1 cellular context compared by ENCODE assay signal in the genomic region with DNA sequence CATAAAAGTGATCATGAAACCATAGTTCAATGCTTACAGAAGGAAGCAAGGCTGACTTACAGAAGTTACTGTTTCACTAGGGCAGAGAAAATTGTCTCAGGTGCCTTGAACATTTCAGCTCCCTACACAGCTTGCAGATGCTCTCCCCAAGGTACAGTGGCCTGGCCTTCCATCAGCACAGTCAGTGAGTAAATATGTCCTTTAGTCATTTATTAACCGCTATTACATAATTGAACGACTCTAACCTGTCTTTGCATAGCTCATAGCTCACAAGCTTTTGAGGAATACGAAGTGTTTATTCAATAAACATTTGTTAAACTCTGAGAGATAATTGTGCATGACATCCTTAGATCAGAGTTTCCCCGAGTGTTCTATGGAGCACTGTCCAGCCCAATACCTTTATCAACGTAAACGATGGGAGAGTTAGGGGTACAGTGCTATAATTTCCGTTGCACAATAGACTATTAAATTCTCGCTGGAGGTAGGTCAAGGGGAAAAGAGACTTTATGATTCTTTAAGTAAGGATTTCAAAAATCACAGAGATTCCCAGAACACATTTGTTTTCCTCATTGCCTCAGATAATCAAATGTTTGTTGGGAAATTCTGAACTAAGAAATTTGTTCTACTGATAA.
A peak's percentile ranks its signal among the peaks of the same experiment; 100 is the strongest.
TF ChIP-seq lines count a peak whose summit lies in the region.

No MANE protein-coding gene starts in this region.

TF ChIP-seq in HepG2, 621 proteins besides CTCF, POLR2A, EP300 and RAD21 (continued from another document and continues in another):
- TF ChIP-seq, protein P1, sequence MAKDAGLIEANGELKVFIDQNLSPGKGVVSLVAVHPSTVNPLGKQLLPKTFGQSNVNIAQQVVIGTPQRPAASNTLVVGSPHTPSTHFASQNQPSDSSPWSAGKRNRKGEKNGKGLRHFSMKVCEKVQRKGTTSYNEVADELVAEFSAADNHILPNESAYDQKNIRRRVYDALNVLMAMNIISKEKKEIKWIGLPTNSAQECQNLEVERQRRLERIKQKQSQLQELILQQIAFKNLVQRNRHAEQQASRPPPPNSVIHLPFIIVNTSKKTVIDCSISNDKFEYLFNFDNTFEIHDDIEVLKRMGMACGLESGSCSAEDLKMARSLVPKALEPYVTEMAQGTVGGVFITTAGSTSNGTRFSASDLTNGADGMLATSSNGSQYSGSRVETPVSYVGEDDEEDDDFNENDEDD (CRISPR knock-in tag; IDR thresholded peaks at IDR 0.05; ENCODE audit: borderline replicate concordance): no peak
- TF ChIP-seq, protein P2, sequence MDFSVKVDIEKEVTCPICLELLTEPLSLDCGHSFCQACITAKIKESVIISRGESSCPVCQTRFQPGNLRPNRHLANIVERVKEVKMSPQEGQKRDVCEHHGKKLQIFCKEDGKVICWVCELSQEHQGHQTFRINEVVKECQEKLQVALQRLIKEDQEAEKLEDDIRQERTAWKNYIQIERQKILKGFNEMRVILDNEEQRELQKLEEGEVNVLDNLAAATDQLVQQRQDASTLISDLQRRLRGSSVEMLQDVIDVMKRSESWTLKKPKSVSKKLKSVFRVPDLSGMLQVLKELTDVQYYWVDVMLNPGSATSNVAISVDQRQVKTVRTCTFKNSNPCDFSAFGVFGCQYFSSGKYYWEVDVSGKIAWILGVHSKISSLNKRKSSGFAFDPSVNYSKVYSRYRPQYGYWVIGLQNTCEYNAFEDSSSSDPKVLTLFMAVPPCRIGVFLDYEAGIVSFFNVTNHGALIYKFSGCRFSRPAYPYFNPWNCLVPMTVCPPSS (IDR thresholded peaks at IDR 0.05): no peak
- TF ChIP-seq, protein P3, sequence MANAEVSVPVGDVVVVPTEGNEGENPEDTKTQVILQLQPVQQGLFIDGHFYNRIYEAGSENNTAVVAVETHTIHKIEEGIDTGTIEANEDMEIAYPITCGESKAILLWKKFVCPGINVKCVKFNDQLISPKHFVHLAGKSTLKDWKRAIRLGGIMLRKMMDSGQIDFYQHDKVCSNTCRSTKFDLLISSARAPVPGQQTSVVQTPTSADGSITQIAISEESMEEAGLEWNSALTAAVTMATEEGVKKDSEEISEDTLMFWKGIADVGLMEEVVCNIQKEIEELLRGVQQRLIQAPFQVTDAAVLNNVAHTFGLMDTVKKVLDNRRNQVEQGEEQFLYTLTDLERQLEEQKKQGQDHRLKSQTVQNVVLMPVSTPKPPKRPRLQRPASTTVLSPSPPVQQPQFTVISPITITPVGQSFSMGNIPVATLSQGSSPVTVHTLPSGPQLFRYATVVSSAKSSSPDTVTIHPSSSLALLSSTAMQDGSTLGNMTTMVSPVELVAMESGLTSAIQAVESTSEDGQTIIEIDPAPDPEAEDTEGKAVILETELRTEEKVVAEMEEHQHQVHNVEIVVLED (CRISPR knock-in tag; IDR thresholded peaks at IDR 0.05; ENCODE audit: borderline replicate concordance): no peak
- TF ChIP-seq RNF2 (conservative IDR thresholded peaks at IDR 0.05; ENCODE audit: low read depth): no peak
- TF ChIP-seq JUNB (CRISPR knock-in tag; IDR thresholded peaks at IDR 0.05; ENCODE audit: borderline replicate concordance): no peak
- TF ChIP-seq KLF15 (CRISPR knock-in tag; IDR thresholded peaks at IDR 0.05; ENCODE audit: borderline replicate concordance): no peak
- TF ChIP-seq ZFX (CRISPR knock-in tag; IDR thresholded peaks at IDR 0.05; ENCODE audit: low read depth): peak; percentile 31; the same call in 1 of the 2 replicates
- TF ChIP-seq ZNF326 (CRISPR knock-in tag; IDR thresholded peaks at IDR 0.05; ENCODE audit: borderline replicate concordance): no peak
- peak; percentile 60; the same call in 1 of the 2 replicates for TF ChIP-seq ZNF878 (CRISPR knock-in tag; IDR thresholded peaks at IDR 0.05)
- TF ChIP-seq, protein P4, sequence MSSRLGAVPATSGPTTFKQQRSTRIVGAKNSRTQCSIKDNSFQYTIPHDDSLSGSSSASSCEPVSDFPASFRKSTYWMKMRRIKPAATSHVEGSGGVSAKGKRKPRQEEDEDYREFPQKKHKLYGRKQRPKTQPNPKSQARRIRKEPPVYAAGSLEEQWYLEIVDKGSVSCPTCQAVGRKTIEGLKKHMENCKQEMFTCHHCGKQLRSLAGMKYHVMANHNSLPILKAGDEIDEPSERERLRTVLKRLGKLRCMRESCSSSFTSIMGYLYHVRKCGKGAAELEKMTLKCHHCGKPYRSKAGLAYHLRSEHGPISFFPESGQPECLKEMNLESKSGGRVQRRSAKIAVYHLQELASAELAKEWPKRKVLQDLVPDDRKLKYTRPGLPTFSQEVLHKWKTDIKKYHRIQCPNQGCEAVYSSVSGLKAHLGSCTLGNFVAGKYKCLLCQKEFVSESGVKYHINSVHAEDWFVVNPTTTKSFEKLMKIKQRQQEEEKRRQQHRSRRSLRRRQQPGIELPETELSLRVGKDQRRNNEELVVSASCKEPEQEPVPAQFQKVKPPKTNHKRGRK (CRISPR knock-in tag; IDR thresholded peaks at IDR 0.05): no peak
- TF ChIP-seq TCF7L2 (IDR thresholded peaks at IDR 0.05; ENCODE audit: low read depth, low read length): no peak
- no peak for TF ChIP-seq ZSCAN20 (CRISPR knock-in tag; IDR thresholded peaks at IDR 0.05; ENCODE audit: borderline replicate concordance)
- TF ChIP-seq ZNF720 (CRISPR knock-in tag; IDR thresholded peaks at IDR 0.05): no peak
- no peak for TF ChIP-seq ZNF570 (CRISPR knock-in tag; IDR thresholded peaks at IDR 0.05; ENCODE audit: borderline replicate concordance)
- peak; percentile 67 for TF ChIP-seq PPARG (CRISPR knock-in tag; conservative IDR thresholded peaks at IDR 0.05)
- 0 out of 2 replicates have a peak, but pooled peaks have one; percentile 59 for TF ChIP-seq ZNF335 (CRISPR knock-in tag; IDR thresholded peaks at IDR 0.05)
- TF ChIP-seq, protein P5, sequence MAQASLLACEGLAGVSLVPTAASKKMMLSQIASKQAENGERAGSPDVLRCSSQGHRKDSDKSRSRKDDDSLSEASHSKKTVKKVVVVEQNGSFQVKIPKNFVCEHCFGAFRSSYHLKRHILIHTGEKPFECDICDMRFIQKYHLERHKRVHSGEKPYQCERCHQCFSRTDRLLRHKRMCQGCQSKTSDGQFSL (CRISPR knock-in tag; IDR thresholded peaks at IDR 0.05): no peak
- TF ChIP-seq, protein P6, sequence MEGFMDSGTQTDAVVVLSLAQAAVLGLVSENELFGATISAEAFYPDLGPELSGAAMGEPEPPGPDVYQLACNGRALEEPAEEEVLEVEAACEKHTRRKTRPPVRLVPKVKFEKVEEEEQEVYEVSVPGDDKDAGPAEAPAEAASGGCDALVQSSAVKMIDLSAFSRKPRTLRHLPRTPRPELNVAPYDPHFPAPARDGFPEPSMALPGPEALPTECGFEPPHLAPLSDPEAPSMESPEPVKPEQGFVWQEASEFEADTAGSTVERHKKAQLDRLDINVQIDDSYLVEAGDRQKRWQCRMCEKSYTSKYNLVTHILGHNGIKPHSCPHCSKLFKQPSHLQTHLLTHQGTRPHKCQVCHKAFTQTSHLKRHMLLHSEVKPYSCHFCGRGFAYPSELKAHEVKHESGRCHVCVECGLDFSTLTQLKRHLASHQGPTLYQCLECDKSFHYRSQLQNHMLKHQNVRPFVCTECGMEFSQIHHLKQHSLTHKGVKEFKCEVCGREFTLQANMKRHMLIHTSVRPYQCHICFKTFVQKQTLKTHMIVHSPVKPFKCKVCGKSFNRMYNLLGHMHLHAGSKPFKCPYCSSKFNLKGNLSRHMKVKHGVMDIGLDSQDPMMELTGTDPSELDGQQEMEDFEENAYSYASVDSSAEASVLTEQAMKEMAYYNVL (CRISPR knock-in tag; IDR thresholded peaks at IDR 0.05; ENCODE audit: borderline replicate concordance): no peak
- peak; percentile 77; the same call in 1 of the 2 replicates for TF ChIP-seq ZNF780A (CRISPR knock-in tag; IDR thresholded peaks at IDR 0.05)
- 0 out of 2 replicates have a peak, but pooled peaks have one; percentile 67 for TF ChIP-seq NFKBIZ (CRISPR knock-in tag; IDR thresholded peaks at IDR 0.05)
- no peak for TF ChIP-seq AGO2 (optimal IDR thresholded peaks at IDR 0.05; ENCODE audit: low read depth, low read length)
- TF ChIP-seq MEIS1 (CRISPR knock-in tag; IDR thresholded peaks at IDR 0.05; ENCODE audit: borderline replicate concordance): no peak
- no peak for TF ChIP-seq MATR3 (CRISPR knock-in tag; IDR thresholded peaks at IDR 0.05)
- TF ChIP-seq JARID2 (CRISPR knock-in tag; IDR thresholded peaks at IDR 0.05; ENCODE audit: insufficient replicate concordance): no peak
- TF ChIP-seq, protein P7, sequence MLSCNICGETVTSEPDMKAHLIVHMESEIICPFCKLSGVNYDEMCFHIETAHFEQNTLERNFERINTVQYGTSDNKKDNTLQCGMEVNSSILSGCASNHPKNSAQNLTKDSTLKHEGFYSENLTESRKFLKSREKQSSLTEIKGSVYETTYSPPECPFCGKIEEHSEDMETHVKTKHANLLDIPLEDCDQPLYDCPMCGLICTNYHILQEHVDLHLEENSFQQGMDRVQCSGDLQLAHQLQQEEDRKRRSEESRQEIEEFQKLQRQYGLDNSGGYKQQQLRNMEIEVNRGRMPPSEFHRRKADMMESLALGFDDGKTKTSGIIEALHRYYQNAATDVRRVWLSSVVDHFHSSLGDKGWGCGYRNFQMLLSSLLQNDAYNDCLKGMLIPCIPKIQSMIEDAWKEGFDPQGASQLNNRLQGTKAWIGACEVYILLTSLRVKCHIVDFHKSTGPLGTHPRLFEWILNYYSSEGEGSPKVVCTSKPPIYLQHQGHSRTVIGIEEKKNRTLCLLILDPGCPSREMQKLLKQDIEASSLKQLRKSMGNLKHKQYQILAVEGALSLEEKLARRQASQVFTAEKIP (CRISPR knock-in tag; IDR thresholded peaks at IDR 0.05; ENCODE audit: borderline replicate concordance): no peak
- no peak for TF ChIP-seq ZNF180 (CRISPR knock-in tag; IDR thresholded peaks at IDR 0.05; ENCODE audit: borderline replicate concordance, low read depth)
- no peak for TF ChIP-seq PRPF4 (IDR thresholded peaks at IDR 0.05; ENCODE audit: low read depth, low read length, poor library complexity, severe bottlenecking)
- TF ChIP-seq ZNF550 (CRISPR knock-in tag; IDR thresholded peaks at IDR 0.05; ENCODE audit: borderline replicate concordance): no peak
- no peak for TF ChIP-seq PTBP1 (IDR thresholded peaks at IDR 0.05; ENCODE audit: low read depth, low read length, poor library complexity, severe bottlenecking)
- TF ChIP-seq ZNF564 (CRISPR knock-in tag; IDR thresholded peaks at IDR 0.05): peak; percentile 63; the same call in 1 of the 2 replicates
- TF ChIP-seq ZNF761 (CRISPR knock-in tag; conservative IDR thresholded peaks at IDR 0.05): no peak
- no peak for TF ChIP-seq ZNF274 (CRISPR knock-in tag; IDR thresholded peaks at IDR 0.05)
- TF ChIP-seq ZNF337 (CRISPR knock-in tag; IDR thresholded peaks at IDR 0.05; ENCODE audit: borderline replicate concordance, low read depth): no peak
- TF ChIP-seq SOX5 (CRISPR knock-in tag; IDR thresholded peaks at IDR 0.05; ENCODE audit: borderline replicate concordance): peak; percentile 81
- no peak for TF ChIP-seq ZNF709 (CRISPR knock-in tag; IDR thresholded peaks at IDR 0.05)
- no peak for TF ChIP-seq ZNF839 (CRISPR knock-in tag; IDR thresholded peaks at IDR 0.05; ENCODE audit: borderline replicate concordance)
- no peak for TF ChIP-seq PCBP1 (IDR thresholded peaks at IDR 0.05; ENCODE audit: borderline replicate concordance, low read depth, low read length)
- TF ChIP-seq ZNF468 (CRISPR knock-in tag; IDR thresholded peaks at IDR 0.05): no peak
- no peak for TF ChIP-seq TAF15 (IDR thresholded peaks at IDR 0.05; ENCODE audit: low read depth, low read length, poor library complexity, severe bottlenecking)
- no peak for TF ChIP-seq MED8 (CRISPR knock-in tag; IDR thresholded peaks at IDR 0.05; ENCODE audit: insufficient replicate concordance)
- TF ChIP-seq ZNF816 (CRISPR knock-in tag; IDR thresholded peaks at IDR 0.05; ENCODE audit: borderline replicate concordance): no peak
- TF ChIP-seq THAP11 (CRISPR knock-in tag; IDR thresholded peaks at IDR 0.05): peak; percentile 60
- no peak for TF ChIP-seq MYC (CRISPR knock-in tag; IDR thresholded peaks at IDR 0.05; ENCODE audit: borderline replicate concordance)
- no peak for TF ChIP-seq MTF2 (CRISPR knock-in tag; IDR thresholded peaks at IDR 0.05; ENCODE audit: borderline replicate concordance)
- no peak for TF ChIP-seq ZNF460 (CRISPR knock-in tag; IDR thresholded peaks at IDR 0.05; ENCODE audit: borderline replicate concordance)
- no peak for TF ChIP-seq ISX (CRISPR knock-in tag; conservative IDR thresholded peaks at IDR 0.05)
- TF ChIP-seq HOXD1 (CRISPR knock-in tag; IDR thresholded peaks at IDR 0.05): 0 out of 2 replicates have a peak, but pooled peaks have one; percentile 35
- peak; percentile 85 for TF ChIP-seq SIX1 (CRISPR knock-in tag; IDR thresholded peaks at IDR 0.05; ENCODE audit: borderline replicate concordance)
- no peak for TF ChIP-seq ZNF615 (CRISPR knock-in tag; IDR thresholded peaks at IDR 0.05; ENCODE audit: borderline replicate concordance)
- TF ChIP-seq, protein P8, sequence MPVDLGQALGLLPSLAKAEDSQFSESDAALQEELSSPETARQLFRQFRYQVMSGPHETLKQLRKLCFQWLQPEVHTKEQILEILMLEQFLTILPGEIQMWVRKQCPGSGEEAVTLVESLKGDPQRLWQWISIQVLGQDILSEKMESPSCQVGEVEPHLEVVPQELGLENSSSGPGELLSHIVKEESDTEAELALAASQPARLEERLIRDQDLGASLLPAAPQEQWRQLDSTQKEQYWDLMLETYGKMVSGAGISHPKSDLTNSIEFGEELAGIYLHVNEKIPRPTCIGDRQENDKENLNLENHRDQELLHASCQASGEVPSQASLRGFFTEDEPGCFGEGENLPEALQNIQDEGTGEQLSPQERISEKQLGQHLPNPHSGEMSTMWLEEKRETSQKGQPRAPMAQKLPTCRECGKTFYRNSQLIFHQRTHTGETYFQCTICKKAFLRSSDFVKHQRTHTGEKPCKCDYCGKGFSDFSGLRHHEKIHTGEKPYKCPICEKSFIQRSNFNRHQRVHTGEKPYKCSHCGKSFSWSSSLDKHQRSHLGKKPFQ (CRISPR knock-in tag; IDR thresholded peaks at IDR 0.05; ENCODE audit: insufficient replicate concordance): no peak
- TF ChIP-seq, protein P9, sequence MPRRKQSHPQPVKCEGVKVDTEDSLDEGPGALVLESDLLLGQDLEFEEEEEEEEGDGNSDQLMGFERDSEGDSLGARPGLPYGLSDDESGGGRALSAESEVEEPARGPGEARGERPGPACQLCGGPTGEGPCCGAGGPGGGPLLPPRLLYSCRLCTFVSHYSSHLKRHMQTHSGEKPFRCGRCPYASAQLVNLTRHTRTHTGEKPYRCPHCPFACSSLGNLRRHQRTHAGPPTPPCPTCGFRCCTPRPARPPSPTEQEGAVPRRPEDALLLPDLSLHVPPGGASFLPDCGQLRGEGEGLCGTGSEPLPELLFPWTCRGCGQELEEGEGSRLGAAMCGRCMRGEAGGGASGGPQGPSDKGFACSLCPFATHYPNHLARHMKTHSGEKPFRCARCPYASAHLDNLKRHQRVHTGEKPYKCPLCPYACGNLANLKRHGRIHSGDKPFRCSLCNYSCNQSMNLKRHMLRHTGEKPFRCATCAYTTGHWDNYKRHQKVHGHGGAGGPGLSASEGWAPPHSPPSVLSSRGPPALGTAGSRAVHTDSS (CRISPR knock-in tag; conservative IDR thresholded peaks at IDR 0.05): no peak
- TF ChIP-seq, protein P10, sequence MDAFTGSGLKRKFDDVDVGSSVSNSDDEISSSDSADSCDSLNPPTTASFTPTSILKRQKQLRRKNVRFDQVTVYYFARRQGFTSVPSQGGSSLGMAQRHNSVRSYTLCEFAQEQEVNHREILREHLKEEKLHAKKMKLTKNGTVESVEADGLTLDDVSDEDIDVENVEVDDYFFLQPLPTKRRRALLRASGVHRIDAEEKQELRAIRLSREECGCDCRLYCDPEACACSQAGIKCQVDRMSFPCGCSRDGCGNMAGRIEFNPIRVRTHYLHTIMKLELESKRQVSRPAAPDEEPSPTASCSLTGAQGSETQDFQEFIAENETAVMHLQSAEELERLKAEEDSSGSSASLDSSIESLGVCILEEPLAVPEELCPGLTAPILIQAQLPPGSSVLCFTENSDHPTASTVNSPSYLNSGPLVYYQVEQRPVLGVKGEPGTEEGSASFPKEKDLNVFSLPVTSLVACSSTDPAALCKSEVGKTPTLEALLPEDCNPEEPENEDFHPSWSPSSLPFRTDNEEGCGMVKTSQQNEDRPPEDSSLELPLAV (CRISPR knock-in tag; conservative IDR thresholded peaks at IDR 0.05; ENCODE audit: low read depth): no peak
- no peak for TF ChIP-seq BRD4 (CRISPR knock-in tag; IDR thresholded peaks at IDR 0.05)
